ENCODE assay signal across 25 cellular contexts in genomic region chr15:28013480-28013879, GRCh38.
DNase-seq lines count a peak whose midpoint lies in the region; ATAC-seq and TF ChIP-seq lines count a peak whose summit lies in the region.
"Had no signal": no experiment of that assay in that cellular context is flagged by ENCODE, and none has a peak within 500 bp of the region (broad histone marks: within the 10 kb centered on the region; RNA-seq: fewer than 3 reads in every experiment).

No MANE protein-coding gene starts in this region.

- H3K4me3 ChIP-seq in colonic mucosa (no peak overlapping the region), coronary artery (no peak overlapping the region), neuronal stem cell (ENCODE audit: low read length in 2 of 2) (no peak overlapping the region), uterus (no peak overlapping the region)
- H3K4me3 ChIP-seq: BLaER1, GM12878 had no signal

- H3K18ac ChIP-seq in neuronal stem cell (ENCODE audit: low read length) = peak overlapping the region; percentile 41

- no peak overlapping the region for H2BK5ac ChIP-seq in neuronal stem cell (ENCODE audit: low read length)

- H3K79me1 ChIP-seq in neuronal stem cell (ENCODE audit: low read depth, low read length) = no peaks in the 10 kb centered on the region

- no peak overlapping the region for H2AK5ac ChIP-seq in neuronal stem cell (ENCODE audit: low read depth, low read length)

- H3K14ac ChIP-seq in neuronal stem cell (ENCODE audit: low read length) = no peak overlapping the region

- H2BK12ac ChIP-seq in neuronal stem cell (ENCODE audit: low read length) = no peak overlapping the region

- H3K9me3 ChIP-seq in colonic mucosa (no peaks in the 10 kb centered on the region), neuronal stem cell (replicated peaks in 1 of 2; ENCODE audit: control insufficient read depth in 2 of 2, insufficient read depth in 1 of 2, low read depth in 1 of 2, low read length in 2 of 2) (peaks cover 0 to 3% of the 10 kb centered on the region in 2 donors), uterus (no peaks in the 10 kb centered on the region)
- H3K9me3 ChIP-seq: BE2C had no signal

- TF ChIP-seq CTCF in colonic mucosa (IDR thresholded peaks at IDR 0.05) (no peak), coronary artery (IDR thresholded peaks at IDR 0.05) (no peak), uterus (IDR thresholded peaks at IDR 0.05) (no peak)

- WGBS in neuronal stem cell (ENCODE audit: extremely low coverage in 2 of 2, insufficient read length in 2 of 2, insufficient replicate concordance in 1 of 2), 2 donors = no CpG with 5 or more reads among the region's 7 CpGs

- H4K91ac ChIP-seq in neuronal stem cell (ENCODE audit: low read depth, low read length, poor library complexity) = no peak overlapping the region

- intact Hi-C loops in colonic mucosa (cut with DNase I) = no loop called here
- intact Hi-C loops in uterus (cut with DNase I; ENCODE audit: low total_unique reads) = no loop called here

- H3K36me3 ChIP-seq in colonic mucosa (no peaks in the 10 kb centered on the region), neuronal stem cell (replicated peaks in 1 of 2; ENCODE audit: control insufficient read depth in 2 of 2, insufficient read depth in 2 of 2, low read length in 2 of 2) (no peaks in the 10 kb centered on the region), uterus (no peaks in the 10 kb centered on the region)
- H3K36me3 ChIP-seq: BE2C, BLaER1 had no signal

- no peak for TF ChIP-seq POLR2A in uterus (IDR thresholded peaks at IDR 0.05)

- no peak overlapping the region for H4K8ac ChIP-seq in neuronal stem cell (ENCODE audit: low read depth, low read length)

- H3K4me1 ChIP-seq in colonic mucosa = no peaks in the 10 kb centered on the region
- H3K4me1 ChIP-seq in neuronal stem cell (ENCODE audit: control insufficient read depth in 2 of 2, insufficient read depth in 1 of 2, low read depth in 1 of 2, low read length in 2 of 2) = peaks cover 0 to 6% of the 10 kb centered on the region in 2 donors
- H3K4me1 ChIP-seq in uterus = no peaks in the 10 kb centered on the region
- H3K4me1 ChIP-seq: BE2C had no signal

- no peak overlapping the region for H2BK15ac ChIP-seq in neuronal stem cell (ENCODE audit: low read length)

- no peak overlapping the region for H2BK120ac ChIP-seq in neuronal stem cell (ENCODE audit: low read depth, low read length)

- H3K27me3 ChIP-seq in colonic mucosa (no peaks in the 10 kb centered on the region), neuronal stem cell (ENCODE audit: control insufficient read depth in 3 of 3, insufficient read depth in 3 of 3, low read depth in 1 of 3, low read length in 3 of 3) (no peaks in the 10 kb centered on the region), uterus (peaks cover 0 to 3% of the 10 kb centered on the region in 2 donors)
- H3K27me3 ChIP-seq: BLaER1 had no signal

- H2AFZ ChIP-seq in neuronal stem cell (ENCODE audit: low read length) = no peak overlapping the region

- ATAC-seq in left lobe of liver (no peak), HG02885 (IDR thresholded peaks at IDR 0.05; ENCODE audit: poor library complexity, unreplicated experiment) (no peak)
- ATAC-seq: GM12878 had no signal

- no peak overlapping the region for H3K23ac ChIP-seq in neuronal stem cell (ENCODE audit: low read depth, low read length, poor library complexity)

- DNase-seq in colonic mucosa (peak; percentile 8), coronary artery (ENCODE audit: low spot score) (peak; percentile 40), left lobe of liver (ENCODE audit: low spot score) (peak; percentile 16), neuronal stem cell (ENCODE audit: low spot score) (no peak), nucleus accumbens (lab: John Stamatoyannopoulos, UW) (no peak), medulla oblongata (ENCODE audit: extremely low spot score) (no peak), uterus (no peak)
- DNase-seq: 8988T; ACHN; BE2C; C1 segment of cervical spinal cord; CD4-positive, alpha-beta memory T cell; CD4-positive, CD25-positive, alpha-beta regulatory T cell; CD8-positive, alpha-beta memory T cell; COR-L47; DMS 273 treated with DMSO at 0.1 percent for 48 hours; DMS153; DMS53; DMS79; DND-41; EL; GDM1 had no signal

- no peak overlapping the region for H3K27ac ChIP-seq in colonic mucosa
- no peak overlapping the region for H3K27ac ChIP-seq in coronary artery
- H3K27ac ChIP-seq in neuronal stem cell (replicated peaks; ENCODE audit: low read length) = no peak overlapping the region
- no peak overlapping the region for H3K27ac ChIP-seq in uterus
- H3K27ac ChIP-seq: BLaER1 had no signal

- no peak overlapping the region for H3K4me2 ChIP-seq in neuronal stem cell (ENCODE audit: insufficient read depth, low read length, poor library complexity, severe bottlenecking)
- H3K4me2 ChIP-seq: BLaER1 had no signal

- H3K9ac ChIP-seq in colonic mucosa (ENCODE audit: low read depth in 2 of 2, low read length in 2 of 2) (no peak overlapping the region), neuronal stem cell (ENCODE audit: low read depth, low read length, poor library complexity) (no peak overlapping the region)
- H3K9ac ChIP-seq: BLaER1 had no signal

- no peak overlapping the region for H3K4ac ChIP-seq in neuronal stem cell (ENCODE audit: low read length)

Comparison
In these comparisons a context has a peak if more than half of its experiments do, and no peak if none do; other contexts are left out.
1. DNase-seq: peak in colonic mucosa (single experiment), coronary artery (single experiment) and left lobe of liver (single experiment); none in neuronal stem cell (single experiment), nucleus accumbens (0 of 56), medulla oblongata (single experiment) and uterus (0 of 2).